In the genomic region with DNA sequence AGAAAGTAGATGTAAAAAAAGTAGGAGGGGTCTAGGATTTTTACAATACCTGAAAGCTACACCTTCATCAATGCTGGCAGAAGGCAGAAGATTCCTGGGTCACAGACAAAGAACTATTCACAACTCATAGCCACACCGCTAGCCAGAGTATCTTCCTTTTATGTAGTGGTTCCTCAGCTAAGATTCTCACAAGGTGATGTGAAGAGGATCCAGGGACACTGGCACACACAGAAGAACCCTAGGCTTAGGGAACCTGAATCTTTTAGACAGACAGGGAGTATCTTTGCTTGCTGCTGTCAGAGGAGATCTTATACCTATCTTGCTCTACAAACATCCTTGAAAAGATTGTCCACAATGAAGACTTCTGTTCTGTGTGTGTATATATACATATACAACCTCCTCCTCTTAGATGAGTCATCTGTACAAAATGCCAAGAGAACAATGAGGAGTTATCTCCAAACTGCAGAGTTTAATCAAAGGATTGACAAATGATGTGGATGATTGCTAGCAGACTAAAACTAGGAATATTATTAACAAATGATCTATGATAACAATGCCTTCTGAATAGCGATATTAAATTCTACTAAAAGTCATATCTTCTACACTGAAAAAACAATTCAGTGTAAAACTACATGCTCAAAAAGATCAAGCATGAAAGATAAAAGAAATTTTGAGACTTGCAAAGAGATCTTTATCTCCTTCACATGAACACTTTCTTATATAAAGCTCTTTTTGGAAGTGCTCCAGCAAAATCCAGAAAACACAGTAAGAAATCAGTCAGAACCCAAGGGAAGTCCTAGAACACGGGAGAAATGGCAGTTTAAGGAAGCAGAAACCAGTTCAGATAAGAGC, we compare ENCODE assay signal across 18 cellular contexts.
A peak's percentile ranks its signal among the peaks of the same experiment; 100 is the strongest.
DNase-seq lines count a peak whose midpoint lies in the region; ATAC-seq and TF ChIP-seq lines count a peak whose summit lies in the region.
"Had no signal": no experiment of that assay in that cellular context is flagged by ENCODE, and none has a peak within 500 bp of the region (broad histone marks: within the 10 kb centered on the region; RNA-seq: fewer than 3 reads in every experiment).

No MANE protein-coding gene starts in this region.

- peak overlapping the region; percentile 22 for H3K27ac Mint-ChIP-seq in Caco-2 (ENCODE audit: unreplicated experiment)
- H3K27ac Mint-ChIP-seq: activated CD8-positive, alpha-beta T cell treated with anti-CD3 and anti-CD28 coated beads for 36 hours; natural killer cell; stimulated activated effector memory CD8-positive, alpha-beta T cell treated with anti-CD3 and anti-CD28 coated beads, Interleukin-12 subunit alpha, Interleukin-12 subunit beta, amount 100 ng/mL, for 72 hours; type B pancreatic cell had no signal

- H3K27ac ChIP-seq in VCaP (0 out of 2 replicates have a peak overlapping the region, but pooled peaks have one; percentile 0), Karpas-422 (ENCODE audit: low read length) (no peak overlapping the region)
- H3K27ac ChIP-seq: heart left ventricle had no signal

- H3K36me3 ChIP-seq in Caco-2 (ENCODE audit: control insufficient read depth, insufficient read depth, low read length) (no peaks in the 10 kb centered on the region), Karpas-422 (ENCODE audit: insufficient read depth, low read length) (no peaks in the 10 kb centered on the region)
- H3K36me3 ChIP-seq: heart left ventricle had no signal

- no peaks in the 10 kb centered on the region for H3K9me2 ChIP-seq in Karpas-422 (replicated peaks; ENCODE audit: insufficient read depth, low read length)

- H3K9me3 ChIP-seq in Caco-2 (no peaks in the 10 kb centered on the region), Karpas-422 (ENCODE audit: low read length) (no peaks in the 10 kb centered on the region)
- H3K9me3 ChIP-seq: heart left ventricle had no signal

- no peaks in the 10 kb centered on the region for H3K27me3 Mint-ChIP-seq in Caco-2 (ENCODE audit: insufficient read depth, unreplicated experiment)
- H3K27me3 Mint-ChIP-seq: activated CD8-positive, alpha-beta T cell treated with anti-CD3 and anti-CD28 coated beads for 36 hours; type B pancreatic cell had no signal

- TF ChIP-seq CTCF in Caco-2 (IDR thresholded peaks at IDR 0.05; ENCODE audit: insufficient read depth in 1 of 2, low read depth in 1 of 2, low read length in 1 of 2, severe bottlenecking in 1 of 2, unreplicated experiment in 1 of 2) (no peak), VCaP (conservative IDR thresholded peaks at IDR 0.05) (no peak)

- intact Hi-C loops in Caco-2 (cut with micrococcal nuclease; ENCODE audit: unreplicated experiment): loop anchor here (2.0 kb wide), 1 partner anchor 21 kb away; no protein-coding TSS in a partner anchor

- BruUV-seq in Caco-2 (replicated peaks; lab: Mats Ljungman, UMichigan): no TSS peak

- H3K27me3 ChIP-seq in Caco-2 (replicated peaks; ENCODE audit: control insufficient read depth, insufficient read depth, low read length) (no peaks in the 10 kb centered on the region), Karpas-422 (ENCODE audit: low read length) (no peaks in the 10 kb centered on the region)
- H3K27me3 ChIP-seq: heart left ventricle had no signal

- H3K4me3 ChIP-seq in Caco-2 (ENCODE audit: low read depth, low read length) (no peak overlapping the region), Karpas-422 (ENCODE audit: low read length) (no peak overlapping the region)
- H3K4me3 ChIP-seq: GM12878, heart left ventricle had no signal

- no peak overlapping the region for H3K4me2 ChIP-seq in Karpas-422 (ENCODE audit: low read depth, low read length, poor library complexity, severe bottlenecking)

- ATAC-seq in GM19452 (IDR thresholded peaks at IDR 0.05; ENCODE audit: unreplicated experiment) (no peak), HG03442 (IDR thresholded peaks at IDR 0.05; ENCODE audit: unreplicated experiment) (no peak)
- ATAC-seq: activated CD8-positive, alpha-beta T cell treated with anti-CD3 and anti-CD28 coated beads for 36 hours; GM12878; heart left ventricle; natural killer cell; stimulated activated effector memory CD8-positive, alpha-beta T cell treated with anti-CD3 and anti-CD28 coated beads, Interleukin-12 subunit alpha, Interleukin-12 subunit beta, amount 100 ng/mL, for 72 hours had no signal

- peak in 1 of 2 experiments; percentile 39 for DNase-seq in Caco-2
- peak; percentile 35 for DNase-seq in LHCN-M2 (ENCODE audit: low read depth)
- DNase-seq in iris pigment epithelial cell (ENCODE audit: low read depth): peak; percentile 58
- DNase-seq in Karpas-422: no peak
- DNase-seq in DMS153 (lab: John Stamatoyannopoulos, UW): no peak
- DNase-seq: activated CD8-positive, alpha-beta T cell treated with anti-CD3 and anti-CD28 coated beads for 36 hours; activated effector memory CD4-positive, alpha-beta T cell treated with anti-CD3 and anti-CD28 coated beads, Interleukin-2, amount 50 U/mL, for 16 hours; AML-193; DMS79; heart left ventricle; natural killer cell; stimulated activated CD4-positive, alpha-beta T cell treated with anti-CD3 and anti-CD28 coated beads, Interleukin-4, amount 100 ng/mL, for 1 hour had no signal

- H3K9ac ChIP-seq in Karpas-422 (ENCODE audit: low read length): no peak overlapping the region

- H3K9me3 Mint-ChIP-seq in Caco-2 (ENCODE audit: unreplicated experiment): no peaks in the 10 kb centered on the region
- H3K9me3 Mint-ChIP-seq: activated CD8-positive, alpha-beta T cell treated with anti-CD3 and anti-CD28 coated beads for 36 hours; natural killer cell had no signal

- H3K4me1 Mint-ChIP-seq in Caco-2 (ENCODE audit: low read depth, unreplicated experiment): peaks cover 42% of the 10 kb centered on the region
- H3K4me1 Mint-ChIP-seq: natural killer cell; stimulated activated effector memory CD8-positive, alpha-beta T cell treated with anti-CD3 and anti-CD28 coated beads, Interleukin-12 subunit alpha, Interleukin-12 subunit beta, amount 100 ng/mL, for 72 hours had no signal

- H3K36me3 Mint-ChIP-seq in Caco-2 (ENCODE audit: insufficient read depth, unreplicated experiment): no peaks in the 10 kb centered on the region
- H3K36me3 Mint-ChIP-seq: natural killer cell; stimulated activated effector memory CD8-positive, alpha-beta T cell treated with anti-CD3 and anti-CD28 coated beads, Interleukin-12 subunit alpha, Interleukin-12 subunit beta, amount 100 ng/mL, for 72 hours had no signal

- POLR2A ChIA-PET in Caco-2 (lab: Charles Lee): no interaction called here

- H2AFZ ChIP-seq in Karpas-422 (ENCODE audit: low read length): no peak overlapping the region

- peak overlapping the region; percentile 23 for H3K4me3 Mint-ChIP-seq in Caco-2 (ENCODE audit: unreplicated experiment)
- H3K4me3 Mint-ChIP-seq: activated CD8-positive, alpha-beta T cell treated with anti-CD3 and anti-CD28 coated beads for 36 hours; natural killer cell; stimulated activated effector memory CD8-positive, alpha-beta T cell treated with anti-CD3 and anti-CD28 coated beads, Interleukin-12 subunit alpha, Interleukin-12 subunit beta, amount 100 ng/mL, for 72 hours; type B pancreatic cell had no signal

- no peaks in the 10 kb centered on the region for H4K20me1 ChIP-seq in Karpas-422 (ENCODE audit: insufficient read depth, low read depth, low read length)

- H3K4me1 ChIP-seq in Caco-2 (peaks cover 24% of the 10 kb centered on the region), Karpas-422 (ENCODE audit: low read length) (no peaks in the 10 kb centered on the region)

- CTCF ChIA-PET in Caco-2 (lab: Charles Lee): no interaction called here

- H3K79me2 ChIP-seq in Karpas-422 (ENCODE audit: low read length): no peaks in the 10 kb centered on the region

Comparison
In these comparisons a context has a peak if more than half of its experiments do, and no peak if none do; other contexts are left out.
1. DNase-seq: peak in LHCN-M2 (single experiment) and iris pigment epithelial cell (single experiment); none in Karpas-422 (single experiment) and DMS153 (single experiment).